8 cellular contexts compared by ENCODE assay signal in the genomic region with DNA sequence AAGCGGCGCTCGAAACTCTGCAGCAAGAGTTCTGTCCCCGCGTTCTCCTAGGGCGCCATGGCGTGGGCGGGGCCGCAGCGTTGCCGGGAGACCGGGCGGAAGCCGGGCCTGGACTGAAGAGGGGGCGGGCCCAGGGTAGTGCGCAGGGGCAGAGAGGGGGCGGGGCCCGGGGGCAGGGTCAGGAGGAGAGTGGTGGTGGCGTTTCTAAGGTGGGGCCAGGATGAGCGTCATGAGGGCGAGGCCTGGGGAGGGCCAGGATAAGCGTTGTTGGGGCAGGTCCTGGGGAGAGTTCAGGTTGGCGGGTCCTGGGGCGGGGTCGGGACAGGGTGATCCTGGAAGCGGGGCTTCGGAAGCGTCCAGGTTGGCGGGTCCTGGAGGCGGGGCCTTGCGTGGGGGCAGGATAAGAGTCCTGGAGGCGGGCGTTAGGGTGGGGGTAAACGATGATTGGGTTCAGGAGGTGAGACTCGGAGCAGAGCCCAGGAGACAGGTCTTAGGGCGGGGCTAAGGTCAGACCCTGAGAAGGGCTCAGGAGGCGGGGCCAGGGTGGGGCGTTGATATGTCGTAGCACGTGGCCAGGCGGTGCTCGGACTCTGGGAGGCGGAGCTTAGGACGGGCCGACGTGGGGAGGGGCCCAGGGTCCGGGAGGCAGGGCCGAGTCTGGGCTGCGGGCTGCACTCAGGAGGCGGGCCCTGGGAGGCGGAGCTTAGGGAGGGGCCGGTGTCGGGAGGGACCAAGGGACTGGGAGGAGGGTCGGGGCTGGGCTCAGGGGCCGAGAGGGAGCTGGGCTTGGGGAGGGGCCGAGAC.
DNase-seq lines count a peak whose midpoint lies in the region; ATAC-seq and TF ChIP-seq lines count a peak whose summit lies in the region.
"Not testable (repeated sequence)": the region's sequence is repeated elsewhere in the genome, so short reads cannot be mapped to it uniquely, and the experiment has no call there.

No MANE protein-coding gene starts in this region.

- H3K4me3 ChIP-seq in left ventricle myocardium inferior (peak overlapping the region; percentile 90), prostate gland (peak overlapping the region; percentile 64 to 68), urinary bladder (ENCODE audit: low read depth, low read length) (peak overlapping the region; percentile 51)

- in situ Hi-C loops in GM13976 (cut with MboI; ENCODE audit: low sequenced_read_pairs, unreplicated experiment): not testable (repeated sequence)

- TF ChIP-seq POLR2A in prostate gland (IDR thresholded peaks at IDR 0.05): peak; percentile 74

- H3K9me3 ChIP-seq in left ventricle myocardium inferior (replicated peaks); prostate gland: not testable (repeated sequence)

- TF ChIP-seq CTCF in GM13976 (IDR thresholded peaks at IDR 0.05; ENCODE audit: borderline replicate concordance, control extremely low read depth, extremely low read depth, insufficient read depth, missing control alignments); left ventricle myocardium inferior (IDR thresholded peaks at IDR 0.05; ENCODE audit: borderline replicate concordance); prostate gland (IDR thresholded peaks at IDR 0.05): not testable (repeated sequence)

- WGBS in prostate gland: under 1% methylated on average over 56 of the region's 56 CpGs
- under 1% methylated on average over 56 of the region's 56 CpGs for WGBS in urinary bladder

- DNase-seq in GM13976 (ENCODE audit: low spot score) (peak; percentile 89), NCI-H146 (lab: John Stamatoyannopoulos, UW) (peak; percentile 99), T-helper 1 cell (peak; percentile 98 to 99 (median 99)), amygdala (lab: John Stamatoyannopoulos, UW) (peak; percentile 32 to 97 (median 95)), left ventricle myocardium inferior (peak; percentile 99), prostate gland (ENCODE audit: low spot score) (peak; percentile 98)

- not testable (repeated sequence) for H3K27me3 ChIP-seq in left ventricle myocardium inferior (ENCODE audit: low read depth); prostate gland (replicated peaks; ENCODE audit: insufficient read depth)

- peak; percentile 97 for ATAC-seq in HG02870 (IDR thresholded peaks at IDR 0.05; ENCODE audit: unreplicated experiment)

- H3K4me1 ChIP-seq in left ventricle myocardium inferior: peaks cover 12% of the 10 kb centered on the region
- not testable (repeated sequence) for H3K4me1 ChIP-seq in prostate gland (replicated peaks); urinary bladder (ENCODE audit: insufficient read depth)

- H3K36me3 ChIP-seq in left ventricle myocardium inferior; prostate gland; urinary bladder (ENCODE audit: insufficient read depth): not testable (repeated sequence)

- intact Hi-C loops in left ventricle myocardium inferior (cut with micrococcal nuclease); prostate gland (cut with DNase I): not testable (repeated sequence)

- peak overlapping the region; percentile 86 for H3K27ac ChIP-seq in left ventricle myocardium inferior (replicated peaks)
- H3K27ac ChIP-seq in prostate gland: peak overlapping the region; percentile 74 to 80
- peak overlapping the region; percentile 89 for H3K27ac ChIP-seq in urinary bladder (ENCODE audit: low read depth)

Comparison
In these comparisons a context has a peak if more than half of its experiments do, and no peak if none do; other contexts are left out.
1. Peak in every context shown above with its lines: DNase-seq, ATAC-seq, H3K4me3 ChIP-seq and H3K27ac ChIP-seq.